ENCODE assay signal across 8 cellular contexts in genomic region chr18:58045265-58046086, GRCh38. TPM values are rescaled to one million over a fixed set of nuclear protein-coding genes. Genes with fewer than 3 reads are reported as not detected.
DNase-seq lines count a peak whose midpoint lies in the region; ATAC-seq, FAIRE-seq and TF ChIP-seq lines count a peak whose summit lies in the region.

No MANE protein-coding gene starts in this region.

- peaks cover 60% of the 10 kb centered on the region for H3K79me2 ChIP-seq in HepG2 (ENCODE audit: insufficient read depth, low read length)

- H3K4me3 ChIP-seq in WERI-Rb-1 (ENCODE audit: low read depth, low read length) (peak overlapping the region; percentile 85), HepG2 (replicated peaks in 1 of 3; ENCODE audit: insufficient read depth in 1 of 3, low read depth in 2 of 3, low read length in 3 of 3) (peak overlapping the region; percentile 87 to 96 (median 90))

- no peak for FAIRE-seq in HepG2 (lab: Jason Lieb, UNC)

- peak; percentile 57 for DNase-seq in ELR (ENCODE audit: low read depth)
- peak; percentile 88 for DNase-seq in NCI-H128 (lab: John Stamatoyannopoulos, UW; ENCODE audit: unreplicated experiment)
- peak; percentile 85 for DNase-seq in WERI-Rb-1
- peak; percentile 60 for DNase-seq in cerebellum (ENCODE audit: low spot score)
- peak; percentile 41 for DNase-seq in HepG2 (ENCODE audit: low spot score)
- DNase-seq in stimulated activated CD8-positive, alpha-beta memory T cell treated with anti-CD3 and anti-CD28 coated beads, Interleukin-12 subunit alpha, Interleukin-12 subunit beta, amount 100 ng/mL, for 4 hours (ENCODE audit: low read depth): peak; percentile 7
- DNase-seq in COLO829 (ENCODE audit: low spot score): no peak

- CTCF ChIA-PET in HepG2 (lab: Yijun Ruan, JAX; ENCODE audit: low intra/inter-chr PET ratio, low total read pairs): no interaction called here

- H3K4me1 ChIP-seq in HepG2 (ENCODE audit: insufficient read depth, low read length): peaks cover 52% of the 10 kb centered on the region

- no TSS peak for BruUV-seq in HepG2 (replicated peaks; lab: Mats Ljungman, UMichigan)

- TF ChIP-seq POLR2A in HepG2 (IDR thresholded peaks at IDR 0.05; ENCODE audit: insufficient read depth in 1 of 2, low read depth in 2 of 2, low read length in 2 of 2): peak in 1 of 2 experiments; percentile 47; a peak in 3 of 4 replicates

- H2AFZ ChIP-seq in HepG2 (ENCODE audit: low read length): no peak overlapping the region

- ATAC-seq in HepG2 (peak; percentile 12), HG03135 (IDR thresholded peaks at IDR 0.05; ENCODE audit: unreplicated experiment) (no peak)

- WGBS in HepG2 (ENCODE audit: low lambda C conversion rate): under 1% methylated on average over 32 of the region's 32 CpGs

- peak overlapping the region; percentile 88 for H3K4me2 ChIP-seq in HepG2 (ENCODE audit: low read depth, low read length)

- no peak for TF ChIP-seq RAD21 in HepG2 (CRISPR knock-in tag; IDR thresholded peaks at IDR 0.05)

- 0 out of 2 replicates have a peak, but pooled peaks cover 3% of the 10 kb centered on the region for H3K36me3 ChIP-seq in WERI-Rb-1
- peaks cover 1 to 3% of the 10 kb centered on the region in 2 experiments; a peak in 1 of 5 replicates for H3K36me3 ChIP-seq in HepG2 (replicated peaks in 1 of 2; ENCODE audit: control insufficient read depth in 1 of 2, insufficient read depth in 2 of 2, low read length in 2 of 2)

- H3K9ac ChIP-seq in HepG2 (ENCODE audit: insufficient read depth, low read depth, low read length): peak overlapping the region; percentile 89

- POLR2A ChIA-PET in HepG2 (lab: Yijun Ruan, JAX): interaction anchor here (0.7 to 2.1 kb wide), 9 partner anchors 21 to 362 kb away, joined by 3 to 9 read pairs (median 3); no protein-coding TSS in a partner anchor

- H3K9me3 ChIP-seq in WERI-Rb-1 (ENCODE audit: severe bottlenecking): no peaks in the 10 kb centered on the region
- no peaks in the 10 kb centered on the region for H3K9me3 ChIP-seq in HepG2 (ENCODE audit: low read length)

- H3K27ac ChIP-seq in WERI-Rb-1: peak overlapping the region; percentile 85
- H3K27ac ChIP-seq in HepG2 (ENCODE audit: extremely low read length, insufficient read depth, low read length): peak overlapping the region; percentile 83

- H3K27me3 ChIP-seq in WERI-Rb-1 (ENCODE audit: insufficient read depth, low read depth, severe bottlenecking): no peaks in the 10 kb centered on the region
- no peaks in the 10 kb centered on the region; a peak in 1 of 5 replicates for H3K27me3 ChIP-seq in HepG2 (ENCODE audit: control insufficient read depth in 1 of 2, insufficient read depth in 2 of 2, low read length in 2 of 2)

- peaks cover 23% of the 10 kb centered on the region; the same call in 1 of the 2 replicates for H4K20me1 ChIP-seq in HepG2 (ENCODE audit: insufficient read depth, low read length)

- intact Hi-C loops in HepG2 (cut with micrococcal nuclease; ENCODE audit: unreplicated experiment): loop anchor here (2.0 to 10.0 kb wide), 2 partner anchors 353 to 479 kb away; no protein-coding TSS in a partner anchor

- TF ChIP-seq EP300 in HepG2 (IDR thresholded peaks at IDR 0.05; ENCODE audit: low read depth in 2 of 2, low read length in 2 of 2) (no peak), HepG2 (CRISPR knock-in tag; IDR thresholded peaks at IDR 0.05; ENCODE audit: borderline replicate concordance) (no peak)

- TF ChIP-seq CTCF in WERI-Rb-1 (IDR thresholded peaks at IDR 0.05; ENCODE audit: low read depth, low read length) (no peak), HepG2 (CRISPR knock-in tag; IDR thresholded peaks at IDR 0.05) (0 out of 2 replicates have a peak, but pooled peaks have one; percentile 11)

- in situ Hi-C loops in HepG2 (cut with HindIII; ENCODE audit: extremely low pct_ligation_motif_present, low pct_unique_long_range_greater_than_20kb): loop anchor here (5.0 kb wide), 1 partner anchor 352 kb away; no protein-coding TSS in a partner anchor

TF ChIP-seq in HepG2, 621 proteins besides CTCF, POLR2A, EP300 and RAD21 (continues in another document):
- TF ChIP-seq ISX (CRISPR knock-in tag; conservative IDR thresholded peaks at IDR 0.05) (peak; percentile 61; the same call in 1 of the 2 replicates), GRHL1 (CRISPR knock-in tag; conservative IDR thresholded peaks at IDR 0.05) (no peak), KDM2A (CRISPR knock-in tag; IDR thresholded peaks at IDR 0.05; ENCODE audit: borderline replicate concordance, low read depth) (peak; percentile 18; the same call in 1 of the 2 replicates), HIVEP1 (CRISPR knock-in tag; IDR thresholded peaks at IDR 0.05) (no peak), ZNF552 (CRISPR knock-in tag; IDR thresholded peaks at IDR 0.05; ENCODE audit: borderline replicate concordance) (no peak), STAG1 (CRISPR knock-in tag; IDR thresholded peaks at IDR 0.05) (0 out of 2 replicates have a peak, but pooled peaks have one; percentile 11), GTF2F1 (IDR thresholded peaks at IDR 0.05; ENCODE audit: low read length) (no peak), ZNF530 (CRISPR knock-in tag; IDR thresholded peaks at IDR 0.05; ENCODE audit: low read depth) (no peak), SRY (CRISPR knock-in tag; IDR thresholded peaks at IDR 0.05) (peak; percentile 28; the same call in 1 of the 2 replicates), TGIF2 (CRISPR knock-in tag; IDR thresholded peaks at IDR 0.05) (no peak; the same call in 1 of the 2 replicates), ZNF768 (CRISPR knock-in tag; IDR thresholded peaks at IDR 0.05) (no peak), POLR2AphosphoS5 (IDR thresholded peaks at IDR 0.05; ENCODE audit: low read depth, low read length) (peak; percentile 39; the same call in 1 of the 2 replicates), PHF20 (CRISPR knock-in tag; IDR thresholded peaks at IDR 0.05) (no peak), ZFP36L1 (CRISPR knock-in tag; IDR thresholded peaks at IDR 0.05) (peak; percentile 52; the same call in 1 of the 2 replicates), ZBTB42 (CRISPR knock-in tag; IDR thresholded peaks at IDR 0.05) (no peak)
- TF ChIP-seq, protein P1, sequence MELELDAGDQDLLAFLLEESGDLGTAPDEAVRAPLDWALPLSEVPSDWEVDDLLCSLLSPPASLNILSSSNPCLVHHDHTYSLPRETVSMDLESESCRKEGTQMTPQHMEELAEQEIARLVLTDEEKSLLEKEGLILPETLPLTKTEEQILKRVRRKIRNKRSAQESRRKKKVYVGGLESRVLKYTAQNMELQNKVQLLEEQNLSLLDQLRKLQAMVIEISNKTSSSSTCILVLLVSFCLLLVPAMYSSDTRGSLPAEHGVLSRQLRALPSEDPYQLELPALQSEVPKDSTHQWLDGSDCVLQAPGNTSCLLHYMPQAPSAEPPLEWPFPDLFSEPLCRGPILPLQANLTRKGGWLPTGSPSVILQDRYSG (CRISPR knock-in tag; IDR thresholded peaks at IDR 0.05): no peak
- TF ChIP-seq, protein P2, sequence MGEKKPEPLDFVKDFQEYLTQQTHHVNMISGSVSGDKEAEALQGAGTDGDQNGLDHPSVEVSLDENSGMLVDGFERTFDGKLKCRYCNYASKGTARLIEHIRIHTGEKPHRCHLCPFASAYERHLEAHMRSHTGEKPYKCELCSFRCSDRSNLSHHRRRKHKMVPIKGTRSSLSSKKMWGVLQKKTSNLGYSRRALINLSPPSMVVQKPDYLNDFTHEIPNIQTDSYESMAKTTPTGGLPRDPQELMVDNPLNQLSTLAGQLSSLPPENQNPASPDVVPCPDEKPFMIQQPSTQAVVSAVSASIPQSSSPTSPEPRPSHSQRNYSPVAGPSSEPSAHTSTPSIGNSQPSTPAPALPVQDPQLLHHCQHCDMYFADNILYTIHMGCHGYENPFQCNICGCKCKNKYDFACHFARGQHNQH (CRISPR knock-in tag; IDR thresholded peaks at IDR 0.05): no peak

RNA-seq across cellular contexts. Expression of gene NEDD4L, which starts 1.4 kb away (rescaled TPM):
- total RNA-seq in cerebellum (160 TPM), HepG2 (2016; rRNA removed; fragmentation: Illumina TruSeq; extraction: Trizol) (155 and 168 TPM in 2 replicates)
- 227 and 244 TPM in 2 replicates for total RNA-seq in HepG2 (2016; cell fraction: cytosol; rRNA removed; fragmentation: Illumina TruSeq; extraction: Trizol; ENCODE audit: low read depth)
- 149 and 168 TPM in 2 replicates for total RNA-seq in HepG2 (2016; cell fraction: insoluble cytoplasmic fraction; rRNA removed; fragmentation: Illumina TruSeq; extraction: Trizol)
- 283 and 312 TPM in 2 replicates for total RNA-seq in HepG2 (2016; cell fraction: membrane; rRNA removed; fragmentation: Illumina TruSeq; extraction: Trizol)
- total RNA-seq in HepG2 (2016; cell fraction: nucleus; rRNA removed; fragmentation: Illumina TruSeq; extraction: Trizol): 149 and 177 TPM in 2 replicates
- 390 and 395 TPM in 2 replicates for polyA plus RNA-seq in HepG2 (2011; rRNA removed)
- polyA plus RNA-seq in HepG2 (2011; cell fraction: cytosol; rRNA removed): 327 and 388 TPM in 2 replicates
- 350 and 369 TPM in 2 replicates for polyA plus RNA-seq in HepG2 (2011; cell fraction: nucleus; rRNA removed)
- polyA plus RNA-seq in HepG2 (2012): 315 and 342 TPM in 2 replicates
- polyA plus RNA-seq in HepG2 (2016; cell fraction: cytosol; fragmentation: Illumina TruSeq; extraction: Trizol; ENCODE audit: low read depth): 321 and 361 TPM in 2 replicates
- 177 and 180 TPM in 2 replicates for polyA plus RNA-seq in HepG2 (2016; cell fraction: insoluble cytoplasmic fraction; fragmentation: Illumina TruSeq; extraction: Trizol; ENCODE audit: low read depth)
- polyA plus RNA-seq in HepG2 (2016; cell fraction: membrane; fragmentation: Illumina TruSeq; extraction: Trizol; ENCODE audit: low read depth): 294 and 314 TPM in 2 replicates
- polyA plus RNA-seq in HepG2 (2016; cell fraction: nucleus; fragmentation: Illumina TruSeq; extraction: Trizol; ENCODE audit: insufficient read depth, low read depth): 244 and 256 TPM in 2 replicates
- polyA minus RNA-seq in HepG2 (2011; rRNA and poly(A)+ RNA removed; ENCODE audit: low replicate concordance): 51.4 and 283 TPM in 2 replicates
- 167 and 173 TPM in 2 replicates for polyA minus RNA-seq in HepG2 (2011; cell fraction: cytosol; rRNA and poly(A)+ RNA removed)
- 477 and 524 TPM in 2 replicates for polyA minus RNA-seq in HepG2 (2011; cell fraction: nucleus; rRNA and poly(A)+ RNA removed)
